33 cellular contexts compared by ENCODE assay signal in genomic region chr4:2387829-2388228, GRCh38. TPM values are rescaled to one million over a fixed set of nuclear protein-coding genes. Genes with fewer than 3 reads are reported as not detected.
A peak's percentile ranks its signal among the peaks of the same experiment; 100 is the strongest.
DNase-seq lines count a peak whose midpoint lies in the region; ATAC-seq, FAIRE-seq and TF ChIP-seq lines count a peak whose summit lies in the region.
"Had no signal": no experiment of that assay in that cellular context is flagged by ENCODE, and none has a peak within 500 bp of the region (broad histone marks: within the 10 kb centered on the region; RNA-seq: fewer than 3 reads in every experiment).

No MANE protein-coding gene starts in this region.

- H3K79me2 ChIP-seq in K562 (ENCODE audit: control insufficient read depth, insufficient read depth, low read length), result peaks cover 84% of the 10 kb centered on the region
- H3K79me2 ChIP-seq in osteoblast (ENCODE audit: insufficient read depth, low read length), result no peaks in the 10 kb centered on the region

- H4K20me1 ChIP-seq in K562 (replicated peaks; ENCODE audit: control insufficient read depth, insufficient read depth, low read length) (no peaks in the 10 kb centered on the region), osteoblast (ENCODE audit: insufficient read depth, low read length) (no peaks in the 10 kb centered on the region)
- H4K20me1 ChIP-seq: BLaER1 had no signal

- H3K36me3 Mint-ChIP-seq in immature natural killer cell, result no peaks in the 10 kb centered on the region
- H3K36me3 Mint-ChIP-seq in activated CD8-positive, alpha-beta memory T cell treated with anti-CD3 and anti-CD28 coated beads, Interleukin-2, amount 10 ng/mL, durations not matched to agents 7 days and 5 days, result peaks cover 1% of the 10 kb centered on the region

- peak; percentile 71 for FAIRE-seq in K562 (lab: Jason Lieb, UNC)
- FAIRE-seq: A204.1, GM12878, GM12892, GM19239 had no signal

- DNase-seq in WERI-Rb-1 (no peak), K562 (ENCODE audit: extremely low read depth in 1 of 4, low spot score in 3 of 4) (peak in 3 of 4 experiments; percentile 36 to 69 (median 55)), immature natural killer cell (no peak), osteoblast (ENCODE audit: insufficient read length, low spot score, missing footprints) (peak; percentile 48), stomach (no peak)
- DNase-seq in activated CD8-positive, alpha-beta memory T cell treated with anti-CD3 and anti-CD28 coated beads, Interleukin-2, amount 10 ng/mL, durations not matched to agents 7 days and 5 days, result no peak
- DNase-seq: 8988T; ACHN; BE2C; C1 segment of cervical spinal cord; CD4-positive, alpha-beta memory T cell; CD4-positive, CD25-positive, alpha-beta regulatory T cell; CD8-positive, alpha-beta memory T cell; COR-L47; DMS 273 treated with DMSO at 0.1 percent for 48 hours; DMS153; DMS53; DMS79; DND-41; EL; GDM1 had no signal

- no peaks in the 10 kb centered on the region for H3K27me3 ChIP-seq in WERI-Rb-1 (ENCODE audit: insufficient read depth, low read depth, severe bottlenecking)
- no peaks in the 10 kb centered on the region for H3K27me3 ChIP-seq in K562 (ENCODE audit: control insufficient read depth in 2 of 2, insufficient read depth in 2 of 2, low read length in 2 of 2)
- peaks cover 19% of the 10 kb centered on the region for H3K27me3 ChIP-seq in osteoblast (ENCODE audit: insufficient read depth, low read length)
- peaks cover 0 to 12% (median 0%) of the 10 kb centered on the region in 3 donors for H3K27me3 ChIP-seq in stomach
- H3K27me3 ChIP-seq: BE2C had no signal

- no peak for TF ChIP-seq RAD21 in K562 (CRISPR knock-in tag; conservative IDR thresholded peaks at IDR 0.05 in 1 of 2, IDR thresholded peaks at IDR 0.05 in 1 of 2)

- no peak overlapping the region for H3K4me3 Mint-ChIP-seq in immature natural killer cell
- no peak overlapping the region for H3K4me3 Mint-ChIP-seq in activated CD8-positive, alpha-beta memory T cell treated with anti-CD3 and anti-CD28 coated beads, Interleukin-2, amount 10 ng/mL, durations not matched to agents 7 days and 5 days
- H3K4me3 Mint-ChIP-seq: CD14-positive monocyte; CD4-positive, alpha-beta memory T cell; CD4-positive, CD25-positive, alpha-beta regulatory T cell; CD8-positive, alpha-beta memory T cell had no signal

- WGBS in K562 (ENCODE audit: insufficient coverage, low coverage, missing lambda C conversion rate), result 29% methylated on average over 11 of the region's 12 CpGs
- 90 to 96% (median 92%) methylated on average over 8 to 12 of the region's 12 CpGs for WGBS in stomach, 5 donors

- ATAC-seq in K562 (peak; percentile 70), GM19397 (IDR thresholded peaks at IDR 0.05; ENCODE audit: unreplicated experiment) (no peak), GM18505 (IDR thresholded peaks at IDR 0.05; ENCODE audit: unreplicated experiment) (no peak)
- ATAC-seq in activated CD8-positive, alpha-beta memory T cell treated with anti-CD3 and anti-CD28 coated beads, Interleukin-2, amount 10 ng/mL, durations not matched to agents 7 days and 5 days, result no peak
- ATAC-seq: GM12878 had no signal

- no peaks in the 10 kb centered on the region for H3K9me3 Mint-ChIP-seq in immature natural killer cell
- H3K9me3 Mint-ChIP-seq in activated CD8-positive, alpha-beta memory T cell treated with anti-CD3 and anti-CD28 coated beads, Interleukin-2, amount 10 ng/mL, durations not matched to agents 7 days and 5 days (ENCODE audit: low read depth), result no peaks in the 10 kb centered on the region
- H3K9me3 Mint-ChIP-seq: CD4-positive, alpha-beta memory T cell; CD4-positive, CD25-positive, alpha-beta regulatory T cell; CD8-positive, alpha-beta memory T cell had no signal

- no peaks in the 10 kb centered on the region for H3K9me3 ChIP-seq in WERI-Rb-1 (ENCODE audit: severe bottlenecking)
- no peaks in the 10 kb centered on the region for H3K9me3 ChIP-seq in K562 (replicated peaks; ENCODE audit: control insufficient read depth, insufficient read depth, low read depth, low read length)
- H3K9me3 ChIP-seq in osteoblast (ENCODE audit: low read depth, low read length), result no peaks in the 10 kb centered on the region
- no peaks in the 10 kb centered on the region for H3K9me3 ChIP-seq in stomach
- H3K9me3 ChIP-seq: BE2C, BLaER1 had no signal

- no TSS peak for BruUV-seq in K562 (replicated peaks; lab: Mats Ljungman, UMichigan)

- peak overlapping the region; percentile 70 for H2AFZ ChIP-seq in K562 (ENCODE audit: low read depth, low read length)
- H2AFZ ChIP-seq in osteoblast (ENCODE audit: low read length), result no peak overlapping the region

- peak overlapping the region; percentile 3 to 84; a peak in 3 of 4 replicates for H3K9ac ChIP-seq in K562 (ENCODE audit: insufficient read depth in 1 of 2, low read depth in 2 of 2, low read length in 2 of 2)
- H3K9ac ChIP-seq: BLaER1 had no signal

- peaks cover 55 to 64% of the 10 kb centered on the region in 2 donors for H3K4me1 Mint-ChIP-seq in immature natural killer cell
- peaks cover 18% of the 10 kb centered on the region for H3K4me1 Mint-ChIP-seq in activated CD8-positive, alpha-beta memory T cell treated with anti-CD3 and anti-CD28 coated beads, Interleukin-2, amount 10 ng/mL, durations not matched to agents 7 days and 5 days

- peak overlapping the region in 4 of 6 donors; percentile 30 to 50 (median 41) for H3K27ac Mint-ChIP-seq in immature natural killer cell
- H3K27ac Mint-ChIP-seq in activated CD8-positive, alpha-beta memory T cell treated with anti-CD3 and anti-CD28 coated beads, Interleukin-2, amount 10 ng/mL, durations not matched to agents 7 days and 5 days, result no peak overlapping the region

- H3K4me1 ChIP-seq in K562 (replicated peaks in 1 of 2; ENCODE audit: control insufficient read depth in 2 of 2, insufficient read depth in 2 of 2, low read length in 2 of 2), result peaks cover 64 to 75% of the 10 kb centered on the region in 2 experiments
- H3K4me1 ChIP-seq in osteoblast (ENCODE audit: insufficient read depth, low read length), result no peaks in the 10 kb centered on the region
- H3K4me1 ChIP-seq in stomach, result peaks cover 0 to 6% (median under 1%) of the 10 kb centered on the region in 4 donors
- H3K4me1 ChIP-seq: BE2C had no signal

- POLR2A ChIA-PET in K562 (lab: Yijun Ruan, JAX), result interaction anchor here (0.8 to 1.0 kb wide), 3 partner anchors 11 to 80 kb away, joined by 3 to 7 read pairs (median 3); no protein-coding TSS in a partner anchor

- H3K27ac ChIP-seq in WERI-Rb-1 (peak overlapping the region; percentile 58), K562 (ENCODE audit: extremely low read depth, low read depth, low read length) (peak overlapping the region; percentile 54; the same call in 2 of the 3 replicates), osteoblast (ENCODE audit: low read depth, low read length) (no peak overlapping the region), stomach (no peak overlapping the region)
- H3K27ac ChIP-seq: BLaER1 had no signal

- H3K36me3 ChIP-seq in WERI-Rb-1 (no peaks in the 10 kb centered on the region), K562 (ENCODE audit: control insufficient read depth, insufficient read depth, low read length) (peaks cover 5% of the 10 kb centered on the region; the same call in 1 of the 3 replicates), osteoblast (ENCODE audit: insufficient read depth, low read length) (no peaks in the 10 kb centered on the region), stomach (no peaks in the 10 kb centered on the region)
- H3K36me3 ChIP-seq: BE2C, BLaER1 had no signal

- CTCF ChIA-PET in K562 (lab: Yijun Ruan, JAX; ENCODE audit: low intra/inter-chr PET ratio), result no interaction called here
- CTCF ChIA-PET in activated CD8-positive, alpha-beta memory T cell treated with anti-CD3 and anti-CD28 coated beads, Interleukin-2, amount 10 ng/mL, durations not matched to agents 7 days and 5 days (lab: Charles Lee), result interaction anchor here (0.6 to 0.9 kb wide), 2 partner anchors 225 to 304 kb away, joined by 3 read pairs; no protein-coding TSS in a partner anchor

- no peak overlapping the region for H3K4me3 ChIP-seq in WERI-Rb-1 (ENCODE audit: low read depth, low read length)
- H3K4me3 ChIP-seq in K562, result no peak overlapping the region
- no peak overlapping the region for H3K4me3 ChIP-seq in osteoblast (ENCODE audit: insufficient read depth, low read length)
- no peak overlapping the region for H3K4me3 ChIP-seq in stomach
- H3K4me3 ChIP-seq: BLaER1, GM12878 had no signal

- in situ Hi-C loops in K562 (cut with MboI), result no loop called here

- TF ChIP-seq CTCF in WERI-Rb-1 (IDR thresholded peaks at IDR 0.05; ENCODE audit: low read depth, low read length) (no peak), K562 (IDR thresholded peaks at IDR 0.05 in 2 of 3, conservative IDR thresholded peaks at IDR 0.05 in 1 of 3; ENCODE audit: insufficient read depth in 2 of 3, low read depth in 1 of 3, low read length in 3 of 3) (no peak), osteoblast (IDR thresholded peaks at IDR 0.05; ENCODE audit: extremely low read depth, low read depth, low read length) (no peak), stomach (IDR thresholded peaks at IDR 0.05) (no peak)

- TF ChIP-seq EP300 in K562 (IDR thresholded peaks at IDR 0.05; ENCODE audit: low read length) (no peak), stomach (IDR thresholded peaks at IDR 0.05) (no peak)

- intact Hi-C loops in K562 (cut with micrococcal nuclease), result no loop called here
- intact Hi-C loops in stomach (cut with DNase I; ENCODE audit: low total_unique reads), result no loop called here

- no peaks in the 10 kb centered on the region for H3K9me1 ChIP-seq in K562 (ENCODE audit: control insufficient read depth, insufficient read depth, low read length)

- H3K27me3 Mint-ChIP-seq in immature natural killer cell (ENCODE audit: low read depth in 3 of 3), result peaks cover 5 to 8% (median 6%) of the 10 kb centered on the region in 3 donors
- H3K27me3 Mint-ChIP-seq in activated CD8-positive, alpha-beta memory T cell treated with anti-CD3 and anti-CD28 coated beads, Interleukin-2, amount 10 ng/mL, durations not matched to agents 7 days and 5 days, result no peaks in the 10 kb centered on the region
- H3K27me3 Mint-ChIP-seq: CD4-positive, alpha-beta memory T cell; CD4-positive, CD25-positive, alpha-beta regulatory T cell had no signal

- TF ChIP-seq POLR2A in K562 (conservative IDR thresholded peaks at IDR 0.05), result no peak
- TF ChIP-seq POLR2A in stomach (IDR thresholded peaks at IDR 0.05), result no peak
- TF ChIP-seq POLR2A in GM18505 (IDR thresholded peaks at IDR 0.05; ENCODE audit: borderline replicate concordance, extremely low read depth, insufficient read depth, insufficient read length), result no peak

- peak overlapping the region; percentile 40 for H3K4me2 ChIP-seq in K562 (ENCODE audit: insufficient read depth, low read length)
- H3K4me2 ChIP-seq in osteoblast (ENCODE audit: insufficient read depth, low read length), result no peak overlapping the region
- H3K4me2 ChIP-seq: BLaER1 had no signal

RNA-seq across cellular contexts. Expression of gene ZFYVE28, which starts 30.6 kb away (rescaled TPM):
- total RNA-seq in K562 (2011; cell fraction: chromatin; rRNA removed; ENCODE audit: low replicate concordance), result 99.5 and 128 TPM in 2 replicates
- total RNA-seq in K562 (2011; cell fraction: nucleolus; rRNA removed), result 69.4 and 77.0 TPM in 2 replicates
- 69.0 and 126 TPM in 2 replicates for total RNA-seq in K562 (2011; cell fraction: nucleoplasm; rRNA removed)
- total RNA-seq in K562 (2014; rRNA removed) (11.9 and 15.6 TPM in 2 replicates), K562 (2014; rRNA removed; fragmentation: Illumina TruSeq; extraction: Trizol) (5.0 and 6.1 TPM in 2 replicates), K562 (2015; rRNA removed; fragmentation: Illumina TruSeq; extraction: Trizol) (10.7 and 11.0 TPM in 2 replicates), K562 (2021) (24.8 and 25.1 TPM in 2 replicates), osteoblast (9.7 and 10.5 TPM in 2 replicates), stomach (10 to 100 TPM in 3 of 5 donors, 1 to 10 TPM in 2; 5.1 to 88.8 (median 16.9) TPM)
- polyA plus RNA-seq in K562 (2011; rRNA removed) (8.2 and 13.7 TPM in 2 replicates), K562 (2014; fragmentation: Illumina TruSeq; extraction: Trizol) (8.9 and 10.3 TPM in 2 replicates), K562 (2014; fragmentation: Nextera tagmentation; extraction: Ambion mirVana) (1 to 10 TPM; 1.3 to 2.1 TPM), K562 (2014; rRNA removed) (16.2 and 20.0 TPM in 2 replicates), immature natural killer cell (10 to 100 TPM; 11.9 to 17.5 (median 14.4) TPM), stomach (1 to 10 TPM; 4.9 to 6.5 (median 5.3) TPM)
- 10.1 and 10.3 TPM in 2 replicates for polyA plus RNA-seq in K562 (2011; cell fraction: cytosol; rRNA removed)
- 85.0 and 102 TPM in 2 replicates for polyA plus RNA-seq in K562 (2011; cell fraction: nucleus; rRNA removed)
- 15.0 and 16.5 TPM in 2 replicates for polyA plus RNA-seq in K562 (2012)
- 10.9 and 12.1 TPM in 2 replicates for polyA minus RNA-seq in K562 (2011; rRNA and poly(A)+ RNA removed)
- 7.9 and 11.7 TPM in 2 replicates for polyA minus RNA-seq in K562 (2011; cell fraction: cytosol; rRNA and poly(A)+ RNA removed)
- 20.1 and 25.1 TPM in 2 replicates for polyA minus RNA-seq in K562 (2011; cell fraction: nucleus; rRNA and poly(A)+ RNA removed)
- total RNA-seq in activated CD8-positive, alpha-beta memory T cell treated with anti-CD3 and anti-CD28 coated beads, Interleukin-2, amount 10 ng/mL, durations not matched to agents 7 days and 5 days, result 10 to 100 TPM; 12.5 to 30.3 TPM

RNA-seq across cellular contexts. Expression of gene CFAP99, which starts 30.9 kb away (rescaled TPM):
- total RNA-seq in K562 (2011; cell fraction: chromatin; rRNA removed; ENCODE audit: low replicate concordance), result 0.37 TPM in 1 of 2 replicates, not detected in the other
- 0.17 TPM in 1 of 2 replicates, not detected in the other for total RNA-seq in K562 (2011; cell fraction: nucleolus; rRNA removed)
- 0.66 TPM in 1 of 2 replicates, not detected in the other for total RNA-seq in K562 (2011; cell fraction: nucleoplasm; rRNA removed)
- total RNA-seq in K562 (2014; rRNA removed) (0.12 TPM in 1 of 2 replicates, not detected in the other), K562 (2014; rRNA removed; fragmentation: Illumina TruSeq; extraction: Trizol) (not detected in 2 replicates), K562 (2015; rRNA removed; fragmentation: Illumina TruSeq; extraction: Trizol) (not detected in 2 replicates), K562 (2021) (0.18 and 0.22 TPM in 2 replicates), osteoblast (under 0.01 TPM in 2 replicates), stomach (1 to 10 TPM in 1 of 5 donors, under 1 TPM in 2, not detected in 2; 0.45 to 1.4 (median 0.92) TPM)
- polyA plus RNA-seq in K562 (2011; rRNA removed) (0.07 and 0.12 TPM in 2 replicates), K562 (2014; fragmentation: Illumina TruSeq; extraction: Trizol) (0.09 and 0.17 TPM in 2 replicates), K562 (2014; fragmentation: Nextera tagmentation; extraction: Ambion mirVana) (not detected), K562 (2014; rRNA removed) (not detected in 2 replicates), immature natural killer cell (not detected), stomach (under 1 TPM in 2 of 3 donors, not detected in 1; 0.05 to 0.62 TPM)
- polyA plus RNA-seq in K562 (2011; cell fraction: cytosol; rRNA removed), result 0.07 and 0.12 TPM in 2 replicates
- polyA plus RNA-seq in K562 (2011; cell fraction: nucleus; rRNA removed), result 0.11 and 0.24 TPM in 2 replicates
- 0.23 and 0.32 TPM in 2 replicates for polyA plus RNA-seq in K562 (2012)
- polyA minus RNA-seq in K562 (2011; rRNA and poly(A)+ RNA removed), result not detected in 2 replicates
- polyA minus RNA-seq in K562 (2011; cell fraction: cytosol; rRNA and poly(A)+ RNA removed), result not detected in 2 replicates
- polyA minus RNA-seq in K562 (2011; cell fraction: nucleus; rRNA and poly(A)+ RNA removed), result not detected in 2 replicates
- not detected for total RNA-seq in activated CD8-positive, alpha-beta memory T cell treated with anti-CD3 and anti-CD28 coated beads, Interleukin-2, amount 10 ng/mL, durations not matched to agents 7 days and 5 days
- total RNA-seq: A673, Daoy, G401, GM12878 had no signal
- polyA plus RNA-seq: AG04450; CD4-positive, alpha-beta memory T cell; CD4-positive, CD25-positive, alpha-beta regulatory T cell; CD8-positive, alpha-beta memory T cell; GM12878 had no signal

Comparison
In these comparisons a context has a peak if more than half of its experiments do, and no peak if none do; other contexts are left out.
1. DNase-seq: peak in K562 (3 of 4) and osteoblast (single experiment); none in WERI-Rb-1 (single experiment), immature natural killer cell (0 of 3), activated CD8-positive, alpha-beta memory T cell treated with anti-CD3 and anti-CD28 coated beads, Interleukin-2, amount 10 ng/mL, durations not matched to agents 7 days and 5 days (single experiment) and stomach (single experiment).
2. H3K27ac ChIP-seq: peak in WERI-Rb-1 (single experiment) and K562 (single experiment); none in osteoblast (single experiment) and stomach (0 of 5).